17 cellular contexts compared by ENCODE assay signal in the genomic region with DNA sequence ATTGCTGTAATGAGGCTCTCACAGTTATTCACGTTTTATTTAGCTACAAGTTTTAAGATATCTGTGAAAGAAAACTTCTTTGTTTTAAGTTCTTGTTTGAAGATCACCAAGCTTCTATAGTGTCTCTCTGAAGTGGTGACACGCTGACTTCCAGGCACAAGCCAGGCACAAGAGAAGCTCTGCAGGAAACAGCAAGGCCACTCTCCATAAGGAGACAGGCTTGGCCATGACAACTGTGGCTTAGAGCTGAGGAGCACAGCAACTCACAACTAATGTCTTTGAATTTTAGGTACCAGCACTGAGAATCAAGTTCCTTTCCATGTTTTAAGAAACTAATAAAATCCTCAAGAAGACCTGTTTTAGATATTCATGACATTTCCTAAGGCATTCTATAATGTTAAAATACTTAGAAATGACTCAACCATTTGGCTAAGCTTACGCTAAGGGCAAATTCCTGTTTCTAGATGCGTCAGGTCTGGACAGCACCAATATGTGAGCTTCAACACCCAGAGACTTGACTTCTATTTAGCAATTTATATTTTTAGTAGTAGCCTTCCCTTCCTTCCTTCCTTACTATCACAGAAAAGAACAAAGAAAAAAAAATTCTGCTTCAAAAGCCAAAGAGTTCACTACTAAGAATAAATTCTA. TPM values are rescaled to one million over a fixed set of nuclear protein-coding genes. Genes with fewer than 3 reads are reported as not detected.
DNase-seq lines count a peak whose midpoint lies in the region; ATAC-seq and TF ChIP-seq lines count a peak whose summit lies in the region.
"Had no signal": no experiment of that assay in that cellular context is flagged by ENCODE, and none has a peak within 500 bp of the region (broad histone marks: within the 10 kb centered on the region; RNA-seq: fewer than 3 reads in every experiment).

No MANE protein-coding gene starts in this region.

- peaks cover 21% of the 10 kb centered on the region; the same call in 1 of the 2 replicates for H4K20me1 ChIP-seq in PC-3 (ENCODE audit: low read length)

- peaks cover 96% of the 10 kb centered on the region for H3K79me2 ChIP-seq in PC-3 (ENCODE audit: low read length)

- H3K9me2 ChIP-seq in PC-3 (replicated peaks; ENCODE audit: low read length), result no peaks in the 10 kb centered on the region

- DNase-seq in AG10803 (ENCODE audit: low read depth) (peak; percentile 26), PC-3 (no peak), dedifferentiated amniotic fluid mesenchymal stem cell (ENCODE audit: extremely low spot score) (peak; percentile 39), lung microvascular endothelial cell (ENCODE audit: low read depth in 2 of 2) (peak; percentile 20 to 78), transverse colon (no peak), hypothalamus (lab: John Stamatoyannopoulos, UW) (no peak)
- DNase-seq in CD4-positive, alpha-beta T cell, result no peak
- no peak for DNase-seq in CD4-positive, alpha-beta memory T cell
- DNase-seq: ACHN; activated CD8-positive, alpha-beta memory T cell treated with anti-CD3 and anti-CD28 coated beads for 24 hours; activated effector memory CD4-positive, alpha-beta T cell treated with Interleukin-2 at 50 U/mL for 16 hours; Calu3; central memory CD4-positive, alpha-beta T cell; NCI-H82; posterior cingulate gyrus; stimulated activated CD4-positive, alpha-beta T cell treated with anti-CD3 and anti-CD28 coated beads, Interleukin-15, amount 100 ng/mL, for 24 hours had no signal

- no peak overlapping the region for H3K4me3 Mint-ChIP-seq in CD4-positive, alpha-beta T cell
- H3K4me3 Mint-ChIP-seq in CD4-positive, alpha-beta memory T cell, result no peak overlapping the region

- H3K27me3 ChIP-seq in PC-3 (ENCODE audit: low read length), result no peaks in the 10 kb centered on the region
- H3K27me3 ChIP-seq in CD4-positive, alpha-beta T cell (ENCODE audit: control insufficient read depth, insufficient read depth, low read length), result no peaks in the 10 kb centered on the region
- H3K27me3 ChIP-seq in transverse colon, result no peaks in the 10 kb centered on the region
- no peaks in the 10 kb centered on the region for H3K27me3 ChIP-seq in CD4-positive, alpha-beta memory T cell (ENCODE audit: insufficient read depth, low read length)
- H3K27me3 ChIP-seq: suprapubic skin had no signal

- CTCF ChIA-PET in PC-3 (lab: Charles Lee), result no interaction called here
- CTCF ChIA-PET in CD4-positive, alpha-beta T cell (lab: Charles Lee), result no interaction called here
- CTCF ChIA-PET in CD4-positive, alpha-beta memory T cell (lab: Charles Lee; ENCODE audit: partially characterized antibody), result no interaction called here

- TF ChIP-seq CTCF in AG10803 (conservative IDR thresholded peaks at IDR 0.05; ENCODE audit: low read length), result no peak
- no peak for TF ChIP-seq CTCF in PC-3 (conservative IDR thresholded peaks at IDR 0.05; ENCODE audit: low read depth, low read length)
- TF ChIP-seq CTCF in CD4-positive, alpha-beta T cell (IDR thresholded peaks at IDR 0.05), result no peak
- TF ChIP-seq CTCF in transverse colon (IDR thresholded peaks at IDR 0.05), result no peak

- H3K27me3 Mint-ChIP-seq in CD4-positive, alpha-beta T cell, result no peaks in the 10 kb centered on the region
- H3K27me3 Mint-ChIP-seq in CD4-positive, alpha-beta memory T cell, result peaks cover 0 to under 1% of the 10 kb centered on the region in 2 donors

- POLR2A ChIA-PET in PC-3 (lab: Charles Lee; ENCODE audit: unreplicated experiment), result no interaction called here
- POLR2A ChIA-PET in CD4-positive, alpha-beta T cell (lab: Charles Lee), result no interaction called here
- POLR2A ChIA-PET in CD4-positive, alpha-beta memory T cell (lab: Charles Lee; ENCODE audit: partially characterized antibody), result interaction anchor here (0.7 to 1.2 kb wide), 2 partner anchors 20 to 28 kb away, joined by 3 read pairs; no protein-coding TSS in a partner anchor

- H3K9ac ChIP-seq in PC-3 (ENCODE audit: low read length), result no peak overlapping the region

- H3K27ac Mint-ChIP-seq in CD4-positive, alpha-beta T cell, result no peak overlapping the region
- H3K27ac Mint-ChIP-seq in CD4-positive, alpha-beta memory T cell, result no peak overlapping the region

- no peak for TF ChIP-seq POLR2A in transverse colon (IDR thresholded peaks at IDR 0.05)

- H3K4me3 ChIP-seq in AG10803 (ENCODE audit: low read length) (no peak overlapping the region), PC-3 (ENCODE audit: low read length) (no peak overlapping the region), transverse colon (no peak overlapping the region)
- no peak overlapping the region for H3K4me3 ChIP-seq in CD4-positive, alpha-beta memory T cell (ENCODE audit: low read length in 2 of 2)
- H3K4me3 ChIP-seq: suprapubic skin had no signal

- no TSS peak for BruUV-seq in PC-3 (replicated peaks; lab: Mats Ljungman, UMichigan)

- no peak for TF ChIP-seq EP300 in transverse colon (IDR thresholded peaks at IDR 0.05; ENCODE audit: low read depth)

- no peaks in the 10 kb centered on the region for H3K9me3 Mint-ChIP-seq in CD4-positive, alpha-beta T cell
- no peaks in the 10 kb centered on the region for H3K9me3 Mint-ChIP-seq in CD4-positive, alpha-beta memory T cell

- intact Hi-C loops in PC-3 (cut with micrococcal nuclease) (no loop called here), transverse colon (cut with DNase I; ENCODE audit: low total_unique reads) (no loop called here)
- intact Hi-C loops in CD4-positive, alpha-beta T cell (cut with DNase I, micrococcal nuclease), result no loop called here
- intact Hi-C loops in CD4-positive, alpha-beta memory T cell (cut with micrococcal nuclease), result no loop called here

- WGBS in transverse colon (ENCODE audit: low coverage in 1 of 2), 2 donors, result 77 to 79% methylated on average over 4 of the region's 4 CpGs

- no peaks in the 10 kb centered on the region for H3F3A ChIP-seq in PC-3 (ENCODE audit: low read length, unreplicated experiment)

- H3K4me1 ChIP-seq in PC-3 (ENCODE audit: insufficient read depth, low read length) (peaks cover 4% of the 10 kb centered on the region; the same call in 1 of the 2 replicates), transverse colon (peaks cover 0 to 47% (median 18%) of the 10 kb centered on the region in 4 donors)
- H3K4me1 ChIP-seq in CD4-positive, alpha-beta memory T cell (ENCODE audit: insufficient read depth, low read length), result no peaks in the 10 kb centered on the region

- H3K9me3 ChIP-seq in PC-3 (ENCODE audit: low read length) (no peaks in the 10 kb centered on the region), transverse colon (no peaks in the 10 kb centered on the region)
- H3K9me3 ChIP-seq in CD4-positive, alpha-beta T cell (ENCODE audit: control insufficient read depth, low read length), result no peaks in the 10 kb centered on the region
- H3K9me3 ChIP-seq in CD4-positive, alpha-beta memory T cell (ENCODE audit: control insufficient read depth in 1 of 2, low read length in 2 of 2), result no peaks in the 10 kb centered on the region
- H3K9me3 ChIP-seq: suprapubic skin had no signal

- H3K4me2 ChIP-seq in PC-3 (ENCODE audit: low read length), result no peak overlapping the region

- no peaks in the 10 kb centered on the region for H3K36me3 Mint-ChIP-seq in CD4-positive, alpha-beta T cell (ENCODE audit: low read depth)
- peaks cover 0 to 1% of the 10 kb centered on the region in 2 donors for H3K36me3 Mint-ChIP-seq in CD4-positive, alpha-beta memory T cell

- in situ Hi-C loops in transverse colon (cut with MboI; ENCODE audit: low pct_ligation_motif_present in 1 of 4, low pct_unique_long_range_greater_than_20kb in 1 of 4, low sequenced_read_pairs in 3 of 4), result no loop called here

- ATAC-seq in PC-3, result peak; percentile 39; the same call in 1 of the 2 replicates
- ATAC-seq in CD4-positive, alpha-beta T cell (ENCODE audit: poor library complexity), result no peak

- H2AFZ ChIP-seq in PC-3 (ENCODE audit: low read length), result no peak overlapping the region

- peaks cover 18% of the 10 kb centered on the region for H3K4me1 Mint-ChIP-seq in CD4-positive, alpha-beta T cell (ENCODE audit: low read depth)
- H3K4me1 Mint-ChIP-seq in CD4-positive, alpha-beta memory T cell, result peaks cover 0 to 6% (median 4%) of the 10 kb centered on the region in 4 donors

- H3K27ac ChIP-seq in PC-3 (ENCODE audit: low read length) (no peak overlapping the region), transverse colon (no peak overlapping the region)
- no peak overlapping the region for H3K27ac ChIP-seq in CD4-positive, alpha-beta T cell (ENCODE audit: low read depth, low read length)
- no peak overlapping the region for H3K27ac ChIP-seq in CD4-positive, alpha-beta memory T cell (ENCODE audit: low read depth, low read length)
- H3K27ac ChIP-seq: suprapubic skin had no signal

- H3K36me3 ChIP-seq in PC-3 (ENCODE audit: low read depth, low read length), result peaks cover 10% of the 10 kb centered on the region; the same call in 1 of the 2 replicates
- H3K36me3 ChIP-seq in transverse colon, result no peaks in the 10 kb centered on the region
- no peaks in the 10 kb centered on the region for H3K36me3 ChIP-seq in CD4-positive, alpha-beta memory T cell (ENCODE audit: insufficient read depth, low read length)
- H3K36me3 ChIP-seq: suprapubic skin had no signal

RNA-seq across cellular contexts. Expression of gene APP, which starts 40.2 kb away (rescaled TPM):
- total RNA-seq in PC-3 (2014; rRNA removed) (266 and 329 TPM in 2 replicates), lung microvascular endothelial cell (760 and 1,326 TPM in 2 replicates), transverse colon (1,000 to 10,000 TPM in 1 of 4 donors, 100 to 1,000 TPM in 3; 471 to 1,291 (median 672) TPM)
- total RNA-seq in CD4-positive, alpha-beta T cell, result 10 to 100 TPM; 43.6 to 44.4 TPM
- total RNA-seq in CD4-positive, alpha-beta memory T cell, result 10 to 100 TPM; 53.3 to 57.9 TPM
- polyA plus RNA-seq in CD4-positive, alpha-beta memory T cell, result 10 to 100 TPM in 1 of 2 donors, 1 to 10 TPM in 1; 4.9 to 15.1 TPM

Comparison
In these comparisons a context has a peak if more than half of its experiments do, and no peak if none do; other contexts are left out.
1. DNase-seq: peak in AG10803 (single experiment), dedifferentiated amniotic fluid mesenchymal stem cell (single experiment) and lung microvascular endothelial cell (2 of 2); none in PC-3 (single experiment), CD4-positive, alpha-beta T cell (0 of 10), transverse colon (single experiment), hypothalamus (0 of 51) and CD4-positive, alpha-beta memory T cell (0 of 5).